In the genomic region with DNA sequence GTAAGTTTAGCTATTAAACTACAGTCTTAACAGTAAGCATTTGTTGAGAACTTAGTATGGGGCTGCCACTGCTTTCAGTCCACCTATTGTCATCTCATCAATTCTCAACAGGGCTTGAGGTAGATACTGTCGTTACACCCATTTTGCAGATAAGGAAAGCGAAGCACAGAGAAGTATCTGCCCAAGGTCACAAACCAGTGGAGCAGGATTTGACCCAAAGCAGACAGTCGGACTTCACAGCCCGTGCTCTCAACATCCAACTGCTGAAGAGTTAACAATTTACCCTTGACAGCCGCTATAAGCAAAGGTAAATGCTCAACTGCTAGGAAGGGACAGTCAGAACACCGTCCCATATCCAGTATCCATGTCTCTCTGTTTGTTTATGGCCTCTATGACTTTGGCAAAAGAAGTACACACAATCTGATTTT, we compare ENCODE assay signal across 9 cellular contexts. TPM values are rescaled to one million over a fixed set of nuclear protein-coding genes. Genes with fewer than 3 reads are reported as not detected.
DNase-seq lines count a peak whose midpoint lies in the region; ATAC-seq, FAIRE-seq and TF ChIP-seq lines count a peak whose summit lies in the region.
"Had no signal": no experiment of that assay in that cellular context is flagged by ENCODE, and none has a peak within 500 bp of the region (broad histone marks: within the 10 kb centered on the region; RNA-seq: fewer than 3 reads in every experiment).

No MANE protein-coding gene starts in this region.

- no peak for TF ChIP-seq CTCF in coronary artery (IDR thresholded peaks at IDR 0.05)

- WGBS in mesodermal cell (ENCODE audit: insufficient coverage in 2 of 2), 2 experiments: 2 to 7% methylated on average over 6 of the region's 6 CpGs

- H3K4me1 ChIP-seq in mesodermal cell (ENCODE audit: control insufficient read depth, insufficient read depth, low read length, poor library complexity, severe bottlenecking): no peaks in the 10 kb centered on the region

- H3K9me3 ChIP-seq in mesodermal cell (ENCODE audit: control insufficient read depth, low read length): no peaks in the 10 kb centered on the region

- H3K4me3 ChIP-seq in coronary artery: peak overlapping the region; percentile 94
- H3K4me3 ChIP-seq in mesodermal cell (ENCODE audit: extremely low read depth, insufficient read depth, low read length, poor library complexity, severe bottlenecking): peak overlapping the region; percentile 83

- FAIRE-seq in RCC 7860 (lab: Jason Lieb, UNC): no peak
- FAIRE-seq: endometrium had no signal

- no peak for ATAC-seq in HG02763 (IDR thresholded peaks at IDR 0.05; ENCODE audit: unreplicated experiment)
- ATAC-seq in HG03196 (IDR thresholded peaks at IDR 0.05; ENCODE audit: unreplicated experiment): no peak

- no peaks in the 10 kb centered on the region for H3K36me3 ChIP-seq in mesodermal cell (ENCODE audit: control insufficient read depth, insufficient read depth, low read length)

- peak; percentile 23 for DNase-seq in NCI-H82 (lab: John Stamatoyannopoulos, UW)
- no peak for DNase-seq in NCI-H82 treated with DMSO at 0.1 percent for 48 hours (lab: John Stamatoyannopoulos, UW; ENCODE audit: unreplicated experiment)
- peak; percentile 6 for DNase-seq in RCC 7860 (ENCODE audit: low spot score)
- no peak for DNase-seq in coronary artery (ENCODE audit: low spot score)
- DNase-seq in DMS79 treated with DMSO at 0.1 percent for 48 hours (lab: John Stamatoyannopoulos, UW): no peak

- H3K27ac ChIP-seq in coronary artery: peak overlapping the region; percentile 98 to 100
- peak overlapping the region; percentile 97 for H3K27ac ChIP-seq in mesodermal cell (ENCODE audit: low read depth, low read length, severe bottlenecking)

RNA-seq across cellular contexts. Expression of a gene that starts 1.3 kb away (rescaled TPM):
- polyA plus RNA-seq in mesodermal cell (2013, experiment 1 of 2): 31.1 TPM
- 30.0 TPM for polyA plus RNA-seq in mesodermal cell (2013, experiment 2 of 2)

Comparison
In these comparisons a context has a peak if more than half of its experiments do, and no peak if none do; other contexts are left out.
1. DNase-seq: peak in NCI-H82 (single experiment) and RCC 7860 (single experiment); none in NCI-H82 treated with DMSO at 0.1 percent for 48 hours (single experiment), coronary artery (single experiment) and DMS79 treated with DMSO at 0.1 percent for 48 hours (single experiment).